ENCODE assay signal across 1 cellular context in the genomic region with DNA sequence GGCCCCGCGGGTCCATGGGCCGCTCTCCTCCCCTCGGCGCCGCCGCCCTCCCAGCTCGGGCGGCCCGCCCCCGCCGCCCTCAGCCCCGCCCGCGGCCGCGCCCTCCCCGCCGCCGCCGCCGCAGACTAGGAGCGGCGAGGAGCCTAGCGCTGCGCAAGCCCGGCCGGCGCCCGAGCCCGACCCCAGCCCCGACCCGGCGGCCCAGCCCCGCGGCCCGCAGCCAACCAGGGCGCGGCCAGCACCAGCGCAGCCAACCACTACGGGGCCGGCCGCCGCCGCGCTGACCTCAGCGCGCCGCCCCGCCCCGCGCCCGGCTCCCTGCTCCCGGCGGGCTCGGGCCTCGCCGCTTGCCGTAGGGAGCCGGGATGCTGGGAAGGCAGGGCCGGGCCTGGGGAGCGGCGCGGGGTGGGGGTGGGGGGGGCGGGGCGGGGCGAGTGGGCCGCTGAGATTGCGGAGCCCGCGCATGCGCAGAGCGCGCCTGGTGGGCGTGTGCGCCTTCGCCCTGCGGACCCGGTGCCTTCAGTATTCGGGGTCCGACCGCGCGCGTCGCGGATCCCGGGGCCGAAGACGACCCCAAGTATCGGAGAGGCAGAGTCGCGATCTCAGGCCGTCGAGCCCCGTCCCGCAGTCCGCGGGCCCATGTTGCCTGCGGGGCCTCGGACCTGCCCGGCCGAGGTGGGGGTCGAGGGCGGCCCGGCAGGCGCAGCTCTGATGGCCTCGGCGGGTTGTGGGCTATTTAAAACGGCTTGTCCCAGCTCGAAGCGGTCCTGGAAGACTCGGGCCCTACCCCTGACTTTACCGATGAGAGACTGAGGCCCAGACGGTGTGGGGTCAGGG.
TF ChIP-seq lines count a peak whose summit lies in the region.

A gene with protein sequence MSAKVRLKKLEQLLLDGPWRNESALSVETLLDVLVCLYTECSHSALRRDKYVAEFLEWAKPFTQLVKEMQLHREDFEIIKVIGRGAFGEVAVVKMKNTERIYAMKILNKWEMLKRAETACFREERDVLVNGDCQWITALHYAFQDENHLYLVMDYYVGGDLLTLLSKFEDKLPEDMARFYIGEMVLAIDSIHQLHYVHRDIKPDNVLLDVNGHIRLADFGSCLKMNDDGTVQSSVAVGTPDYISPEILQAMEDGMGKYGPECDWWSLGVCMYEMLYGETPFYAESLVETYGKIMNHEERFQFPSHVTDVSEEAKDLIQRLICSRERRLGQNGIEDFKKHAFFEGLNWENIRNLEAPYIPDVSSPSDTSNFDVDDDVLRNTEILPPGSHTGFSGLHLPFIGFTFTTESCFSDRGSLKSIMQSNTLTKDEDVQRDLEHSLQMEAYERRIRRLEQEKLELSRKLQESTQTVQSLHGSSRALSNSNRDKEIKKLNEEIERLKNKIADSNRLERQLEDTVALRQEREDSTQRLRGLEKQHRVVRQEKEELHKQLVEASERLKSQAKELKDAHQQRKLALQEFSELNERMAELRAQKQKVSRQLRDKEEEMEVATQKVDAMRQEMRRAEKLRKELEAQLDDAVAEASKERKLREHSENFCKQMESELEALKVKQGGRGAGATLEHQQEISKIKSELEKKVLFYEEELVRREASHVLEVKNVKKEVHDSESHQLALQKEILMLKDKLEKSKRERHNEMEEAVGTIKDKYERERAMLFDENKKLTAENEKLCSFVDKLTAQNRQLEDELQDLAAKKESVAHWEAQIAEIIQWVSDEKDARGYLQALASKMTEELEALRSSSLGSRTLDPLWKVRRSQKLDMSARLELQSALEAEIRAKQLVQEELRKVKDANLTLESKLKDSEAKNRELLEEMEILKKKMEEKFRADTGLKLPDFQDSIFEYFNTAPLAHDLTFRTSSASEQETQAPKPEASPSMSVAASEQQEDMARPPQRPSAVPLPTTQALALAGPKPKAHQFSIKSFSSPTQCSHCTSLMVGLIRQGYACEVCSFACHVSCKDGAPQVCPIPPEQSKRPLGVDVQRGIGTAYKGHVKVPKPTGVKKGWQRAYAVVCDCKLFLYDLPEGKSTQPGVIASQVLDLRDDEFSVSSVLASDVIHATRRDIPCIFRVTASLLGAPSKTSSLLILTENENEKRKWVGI (N-terminal part only) (minus strand): TSS at position 178 of the 837 bp plus-strand sequence. CDS start 376 bp downstream, outside the sequence.

TF ChIP-seq in HepG2, 621 proteins besides CTCF, POLR2A, EP300 and RAD21 (continued from another document and continues in another):
- 0 out of 2 replicates have a peak, but pooled peaks have one; percentile 46 for TF ChIP-seq NFE2L1 (CRISPR knock-in tag; IDR thresholded peaks at IDR 0.05; ENCODE audit: borderline replicate concordance)
- no peak for TF ChIP-seq TCF7L2 (IDR thresholded peaks at IDR 0.05; ENCODE audit: low read depth, low read length)
- TF ChIP-seq ARNT2 (CRISPR knock-in tag; IDR thresholded peaks at IDR 0.05; ENCODE audit: low read depth): 0 out of 2 replicates have a peak, but pooled peaks have one; percentile 52
- TF ChIP-seq ZNF256 (CRISPR knock-in tag; conservative IDR thresholded peaks at IDR 0.05): no peak
- TF ChIP-seq, protein P1, sequence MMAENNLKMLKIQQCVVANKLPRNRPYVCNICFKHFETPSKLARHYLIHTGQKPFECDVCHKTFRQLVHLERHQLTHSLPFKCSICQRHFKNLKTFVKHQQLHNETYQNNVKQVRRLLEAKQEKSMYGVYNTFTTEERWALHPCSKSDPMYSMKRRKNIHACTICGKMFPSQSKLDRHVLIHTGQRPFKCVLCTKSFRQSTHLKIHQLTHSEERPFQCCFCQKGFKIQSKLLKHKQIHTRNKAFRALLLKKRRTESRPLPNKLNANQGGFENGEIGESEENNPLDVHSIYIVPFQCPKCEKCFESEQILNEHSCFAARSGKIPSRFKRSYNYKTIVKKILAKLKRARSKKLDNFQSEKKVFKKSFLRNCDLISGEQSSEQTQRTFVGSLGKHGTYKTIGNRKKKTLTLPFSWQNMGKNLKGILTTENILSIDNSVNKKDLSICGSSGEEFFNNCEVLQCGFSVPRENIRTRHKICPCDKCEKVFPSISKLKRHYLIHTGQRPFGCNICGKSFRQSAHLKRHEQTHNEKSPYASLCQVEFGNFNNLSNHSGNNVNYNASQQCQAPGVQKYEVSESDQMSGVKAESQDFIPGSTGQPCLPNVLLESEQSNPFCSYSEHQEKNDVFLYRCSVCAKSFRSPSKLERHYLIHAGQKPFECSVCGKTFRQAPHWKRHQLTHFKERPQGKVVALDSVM (CRISPR knock-in tag; IDR thresholded peaks at IDR 0.05): no peak
- no peak for TF ChIP-seq RORA (CRISPR knock-in tag; IDR thresholded peaks at IDR 0.05)
- TF ChIP-seq JARID2 (CRISPR knock-in tag; IDR thresholded peaks at IDR 0.05; ENCODE audit: insufficient replicate concordance): no peak
- TF ChIP-seq, protein P2, sequence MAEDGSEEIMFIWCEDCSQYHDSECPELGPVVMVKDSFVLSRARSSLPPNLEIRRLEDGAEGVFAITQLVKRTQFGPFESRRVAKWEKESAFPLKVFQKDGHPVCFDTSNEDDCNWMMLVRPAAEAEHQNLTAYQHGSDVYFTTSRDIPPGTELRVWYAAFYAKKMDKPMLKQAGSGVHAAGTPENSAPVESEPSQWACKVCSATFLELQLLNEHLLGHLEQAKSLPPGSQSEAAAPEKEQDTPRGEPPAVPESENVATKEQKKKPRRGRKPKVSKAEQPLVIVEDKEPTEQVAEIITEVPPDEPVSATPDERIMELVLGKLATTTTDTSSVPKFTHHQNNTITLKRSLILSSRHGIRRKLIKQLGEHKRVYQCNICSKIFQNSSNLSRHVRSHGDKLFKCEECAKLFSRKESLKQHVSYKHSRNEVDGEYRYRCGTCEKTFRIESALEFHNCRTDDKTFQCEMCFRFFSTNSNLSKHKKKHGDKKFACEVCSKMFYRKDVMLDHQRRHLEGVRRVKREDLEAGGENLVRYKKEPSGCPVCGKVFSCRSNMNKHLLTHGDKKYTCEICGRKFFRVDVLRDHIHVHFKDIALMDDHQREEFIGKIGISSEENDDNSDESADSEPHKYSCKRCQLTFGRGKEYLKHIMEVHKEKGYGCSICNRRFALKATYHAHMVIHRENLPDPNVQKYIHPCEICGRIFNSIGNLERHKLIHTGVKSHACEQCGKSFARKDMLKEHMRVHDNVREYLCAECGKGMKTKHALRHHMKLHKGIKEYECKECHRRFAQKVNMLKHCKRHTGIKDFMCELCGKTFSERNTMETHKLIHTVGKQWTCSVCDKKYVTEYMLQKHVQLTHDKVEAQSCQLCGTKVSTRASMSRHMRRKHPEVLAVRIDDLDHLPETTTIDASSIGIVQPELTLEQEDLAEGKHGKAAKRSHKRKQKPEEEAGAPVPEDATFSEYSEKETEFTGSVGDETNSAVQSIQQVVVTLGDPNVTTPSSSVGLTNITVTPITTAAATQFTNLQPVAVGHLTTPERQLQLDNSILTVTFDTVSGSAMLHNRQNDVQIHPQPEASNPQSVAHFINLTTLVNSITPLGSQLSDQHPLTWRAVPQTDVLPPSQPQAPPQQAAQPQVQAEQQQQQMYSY (CRISPR knock-in tag; IDR thresholded peaks at IDR 0.05): no peak
- no peak for TF ChIP-seq POLR2AphosphoS5 (IDR thresholded peaks at IDR 0.05; ENCODE audit: low read depth, low read length)
- TF ChIP-seq, protein P3, sequence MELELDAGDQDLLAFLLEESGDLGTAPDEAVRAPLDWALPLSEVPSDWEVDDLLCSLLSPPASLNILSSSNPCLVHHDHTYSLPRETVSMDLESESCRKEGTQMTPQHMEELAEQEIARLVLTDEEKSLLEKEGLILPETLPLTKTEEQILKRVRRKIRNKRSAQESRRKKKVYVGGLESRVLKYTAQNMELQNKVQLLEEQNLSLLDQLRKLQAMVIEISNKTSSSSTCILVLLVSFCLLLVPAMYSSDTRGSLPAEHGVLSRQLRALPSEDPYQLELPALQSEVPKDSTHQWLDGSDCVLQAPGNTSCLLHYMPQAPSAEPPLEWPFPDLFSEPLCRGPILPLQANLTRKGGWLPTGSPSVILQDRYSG (CRISPR knock-in tag; IDR thresholded peaks at IDR 0.05): 0 out of 2 replicates have a peak, but pooled peaks have one; percentile 25
- TF ChIP-seq ZSCAN29 (CRISPR knock-in tag; conservative IDR thresholded peaks at IDR 0.05): no peak
- TF ChIP-seq, protein P4, sequence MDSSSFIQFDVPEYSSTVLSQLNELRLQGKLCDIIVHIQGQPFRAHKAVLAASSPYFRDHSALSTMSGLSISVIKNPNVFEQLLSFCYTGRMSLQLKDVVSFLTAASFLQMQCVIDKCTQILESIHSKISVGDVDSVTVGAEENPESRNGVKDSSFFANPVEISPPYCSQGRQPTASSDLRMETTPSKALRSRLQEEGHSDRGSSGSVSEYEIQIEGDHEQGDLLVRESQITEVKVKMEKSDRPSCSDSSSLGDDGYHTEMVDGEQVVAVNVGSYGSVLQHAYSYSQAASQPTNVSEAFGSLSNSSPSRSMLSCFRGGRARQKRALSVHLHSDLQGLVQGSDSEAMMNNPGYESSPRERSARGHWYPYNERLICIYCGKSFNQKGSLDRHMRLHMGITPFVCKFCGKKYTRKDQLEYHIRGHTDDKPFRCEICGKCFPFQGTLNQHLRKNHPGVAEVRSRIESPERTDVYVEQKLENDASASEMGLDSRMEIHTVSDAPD (CRISPR knock-in tag; IDR thresholded peaks at IDR 0.05): no peak
- no peak; the same call in 1 of the 2 replicates for TF ChIP-seq SP4 (CRISPR knock-in tag; IDR thresholded peaks at IDR 0.05)
- no peak for TF ChIP-seq ZNF143 (CRISPR knock-in tag; IDR thresholded peaks at IDR 0.05)
- TF ChIP-seq GFI1 (CRISPR knock-in tag; IDR thresholded peaks at IDR 0.05; ENCODE audit: borderline replicate concordance): peak; percentile 99
- TF ChIP-seq, protein P5, sequence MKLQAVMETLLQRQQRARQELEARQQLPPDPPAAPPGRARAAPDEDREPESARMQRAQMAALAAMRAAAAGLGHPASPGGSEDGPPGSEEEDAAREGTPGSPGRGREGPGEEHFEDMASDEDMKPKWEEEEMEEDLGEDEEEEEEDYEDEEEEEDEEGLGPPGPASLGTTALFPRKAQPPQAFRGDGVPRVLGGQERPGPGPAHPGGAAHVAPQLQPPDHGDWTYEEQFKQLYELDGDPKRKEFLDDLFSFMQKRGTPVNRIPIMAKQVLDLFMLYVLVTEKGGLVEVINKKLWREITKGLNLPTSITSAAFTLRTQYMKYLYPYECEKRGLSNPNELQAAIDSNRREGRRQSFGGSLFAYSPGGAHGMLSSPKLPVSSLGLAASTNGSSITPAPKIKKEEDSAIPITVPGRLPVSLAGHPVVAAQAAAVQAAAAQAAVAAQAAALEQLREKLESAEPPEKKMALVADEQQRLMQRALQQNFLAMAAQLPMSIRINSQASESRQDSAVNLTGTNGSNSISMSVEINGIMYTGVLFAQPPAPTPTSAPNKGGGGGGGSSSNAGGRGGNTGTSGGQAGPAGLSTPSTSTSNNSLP (IDR thresholded peaks at IDR 0.05; ENCODE audit: low read depth, low read length): no peak
- TF ChIP-seq ZNF772 (CRISPR knock-in tag; IDR thresholded peaks at IDR 0.05): 0 out of 2 replicates have a peak, but pooled peaks have one; percentile 35
- peak; percentile 83; the same call in 1 of the 2 replicates for TF ChIP-seq ZIK1 (CRISPR knock-in tag; IDR thresholded peaks at IDR 0.05; ENCODE audit: borderline replicate concordance, low read depth)
- TF ChIP-seq ZNF678 (CRISPR knock-in tag; IDR thresholded peaks at IDR 0.05): no peak
- no peak for TF ChIP-seq ZNF619 (CRISPR knock-in tag; IDR thresholded peaks at IDR 0.05)
- TF ChIP-seq FOXP1 (IDR thresholded peaks at IDR 0.05): no peak
- TF ChIP-seq FOXP1 (CRISPR knock-in tag; IDR thresholded peaks at IDR 0.05): no peak
- TF ChIP-seq ISX (CRISPR knock-in tag; conservative IDR thresholded peaks at IDR 0.05): no peak
- TF ChIP-seq HNRNPL (IDR thresholded peaks at IDR 0.05; ENCODE audit: low read depth, low read length): no peak
- no peak for TF ChIP-seq ZNF468 (CRISPR knock-in tag; IDR thresholded peaks at IDR 0.05)
- no peak for TF ChIP-seq ZNF3 (CRISPR knock-in tag; IDR thresholded peaks at IDR 0.05)
- TF ChIP-seq ZNF383 (CRISPR knock-in tag; IDR thresholded peaks at IDR 0.05; ENCODE audit: borderline replicate concordance): no peak
- no peak for TF ChIP-seq NFKB2 (CRISPR knock-in tag; IDR thresholded peaks at IDR 0.05; ENCODE audit: borderline replicate concordance)
- TF ChIP-seq IRF2 (CRISPR knock-in tag; IDR thresholded peaks at IDR 0.05): no peak
- TF ChIP-seq SP1 (IDR thresholded peaks at IDR 0.05): no peak
- TF ChIP-seq SP1 (CRISPR knock-in tag; IDR thresholded peaks at IDR 0.05): peak; percentile 12; the same call in 1 of the 2 replicates
- no peak for TF ChIP-seq LCORL (IDR thresholded peaks at IDR 0.05)
- peak; percentile 60; the same call in 1 of the 2 replicates for TF ChIP-seq LCORL (CRISPR knock-in tag; IDR thresholded peaks at IDR 0.05)
- TF ChIP-seq, protein P6, sequence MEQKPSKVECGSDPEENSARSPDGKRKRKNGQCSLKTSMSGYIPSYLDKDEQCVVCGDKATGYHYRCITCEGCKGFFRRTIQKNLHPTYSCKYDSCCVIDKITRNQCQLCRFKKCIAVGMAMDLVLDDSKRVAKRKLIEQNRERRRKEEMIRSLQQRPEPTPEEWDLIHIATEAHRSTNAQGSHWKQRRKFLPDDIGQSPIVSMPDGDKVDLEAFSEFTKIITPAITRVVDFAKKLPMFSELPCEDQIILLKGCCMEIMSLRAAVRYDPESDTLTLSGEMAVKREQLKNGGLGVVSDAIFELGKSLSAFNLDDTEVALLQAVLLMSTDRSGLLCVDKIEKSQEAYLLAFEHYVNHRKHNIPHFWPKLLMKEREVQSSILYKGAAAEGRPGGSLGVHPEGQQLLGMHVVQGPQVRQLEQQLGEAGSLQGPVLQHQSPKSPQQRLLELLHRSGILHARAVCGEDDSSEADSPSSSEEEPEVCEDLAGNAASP (CRISPR knock-in tag; IDR thresholded peaks at IDR 0.05; ENCODE audit: borderline replicate concordance): no peak
- TF ChIP-seq U2AF2 (IDR thresholded peaks at IDR 0.05; ENCODE audit: low read depth, low read length): no peak
- peak; percentile 46; the same call in 1 of the 2 replicates for TF ChIP-seq ZNF776 (CRISPR knock-in tag; IDR thresholded peaks at IDR 0.05)
- TF ChIP-seq, protein P7, sequence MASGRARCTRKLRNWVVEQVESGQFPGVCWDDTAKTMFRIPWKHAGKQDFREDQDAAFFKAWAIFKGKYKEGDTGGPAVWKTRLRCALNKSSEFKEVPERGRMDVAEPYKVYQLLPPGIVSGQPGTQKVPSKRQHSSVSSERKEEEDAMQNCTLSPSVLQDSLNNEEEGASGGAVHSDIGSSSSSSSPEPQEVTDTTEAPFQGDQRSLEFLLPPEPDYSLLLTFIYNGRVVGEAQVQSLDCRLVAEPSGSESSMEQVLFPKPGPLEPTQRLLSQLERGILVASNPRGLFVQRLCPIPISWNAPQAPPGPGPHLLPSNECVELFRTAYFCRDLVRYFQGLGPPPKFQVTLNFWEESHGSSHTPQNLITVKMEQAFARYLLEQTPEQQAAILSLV (CRISPR knock-in tag; IDR thresholded peaks at IDR 0.05; ENCODE audit: borderline replicate concordance): peak; percentile 26; the same call in 1 of the 2 replicates
